In genomic region chr1:200512191-200512590, GRCh38 we compare ENCODE assay signal across 14 cellular contexts.
DNase-seq lines count a peak whose midpoint lies in the region; ATAC-seq lines count a peak whose summit lies in the region.
"Had no signal": no experiment of that assay in that cellular context is flagged by ENCODE, and none has a peak within 500 bp of the region (broad histone marks: within the 10 kb centered on the region; RNA-seq: fewer than 3 reads in every experiment).

No MANE protein-coding gene starts in this region.

- H3K36me3 Mint-ChIP-seq in activated T-helper 17 cell treated with anti-CD3 and anti-CD28 coated beads, Interleukin-2, amount 50 U/mL, for 72 hours (ENCODE audit: low read depth), result no peaks in the 10 kb centered on the region
- H3K36me3 Mint-ChIP-seq: activated naive CD4-positive, alpha-beta T cell treated with anti-CD3 and anti-CD28 coated beads, Interleukin-2, amount 50 U/mL, for 24 hours had no signal

- no peak overlapping the region for H3K27ac Mint-ChIP-seq in activated T-helper 17 cell treated with anti-CD3 and anti-CD28 coated beads, Interleukin-2, amount 50 U/mL, for 72 hours
- H3K27ac Mint-ChIP-seq: activated CD4-positive, alpha-beta T cell treated with anti-CD3 and anti-CD28 coated beads, Interleukin-2, amount 10 ng/mL, durations not matched to agents 24 days and 14 days; activated naive CD4-positive, alpha-beta T cell treated with anti-CD3 and anti-CD28 coated beads, Interleukin-2, amount 50 U/mL, for 24 hours; nephron progenitor cell had no signal

- H3K4me1 Mint-ChIP-seq in activated T-helper 17 cell treated with anti-CD3 and anti-CD28 coated beads, Interleukin-2, amount 50 U/mL, for 72 hours, result no peaks in the 10 kb centered on the region
- H3K4me1 Mint-ChIP-seq: activated naive CD4-positive, alpha-beta T cell treated with anti-CD3 and anti-CD28 coated beads, Interleukin-2, amount 50 U/mL, for 24 hours had no signal

- peaks cover 15% of the 10 kb centered on the region for H3K27me3 Mint-ChIP-seq in activated T-helper 17 cell treated with anti-CD3 and anti-CD28 coated beads, Interleukin-2, amount 50 U/mL, for 72 hours

- peak; percentile 89 for ATAC-seq in activated T-helper 17 cell treated with anti-CD3 and anti-CD28 coated beads, Interleukin-2, amount 50 U/mL, for 72 hours (replicated peaks)
- ATAC-seq in GM21528 (IDR thresholded peaks at IDR 0.05; ENCODE audit: low FRiP score, unreplicated experiment), result no peak
- ATAC-seq in HG02938 (IDR thresholded peaks at IDR 0.05; ENCODE audit: unreplicated experiment), result no peak
- ATAC-seq in HG03520 (IDR thresholded peaks at IDR 0.05; ENCODE audit: unreplicated experiment), result no peak

- H3K9me3 Mint-ChIP-seq in activated T-helper 17 cell treated with anti-CD3 and anti-CD28 coated beads, Interleukin-2, amount 50 U/mL, for 72 hours, result no peaks in the 10 kb centered on the region
- H3K9me3 Mint-ChIP-seq: activated CD4-positive, alpha-beta T cell treated with anti-CD3 and anti-CD28 coated beads, Interleukin-2, amount 10 ng/mL, durations not matched to agents 24 days and 14 days; activated naive CD4-positive, alpha-beta T cell treated with anti-CD3 and anti-CD28 coated beads, Interleukin-2, amount 50 U/mL, for 24 hours; nephron progenitor cell had no signal

- no peak overlapping the region for H3K4me3 Mint-ChIP-seq in activated T-helper 17 cell treated with anti-CD3 and anti-CD28 coated beads, Interleukin-2, amount 50 U/mL, for 72 hours
- H3K4me3 Mint-ChIP-seq: activated CD4-positive, alpha-beta T cell treated with anti-CD3 and anti-CD28 coated beads, Interleukin-2, amount 10 ng/mL, durations not matched to agents 24 days and 14 days; activated naive CD4-positive, alpha-beta T cell treated with anti-CD3 and anti-CD28 coated beads, Interleukin-2, amount 50 U/mL, for 24 hours; nephron progenitor cell had no signal

- DNase-seq in A172 (ENCODE audit: low spot score) (peak; percentile 78), HCEC 1CT (peak; percentile 79), glomerular visceral epithelial cell (ENCODE audit: extremely low spot score) (peak; percentile 65), NCI-H187 (lab: John Stamatoyannopoulos, UW) (no peak)
- DNase-seq: activated CD4-positive, alpha-beta T cell treated with anti-CD3 and anti-CD28 coated beads, Interleukin-2, amount 10 ng/mL, durations not matched to agents 24 days and 14 days; effector memory CD4-positive, alpha-beta T cell; Kasumi-1; NCI-H524 treated with DMSO at 0.1 percent for 48 hours; nephron progenitor cell had no signal

Comparison
In these comparisons a context has a peak if more than half of its experiments do, and no peak if none do; other contexts are left out.
1. DNase-seq: peak in A172 (single experiment), HCEC 1CT (single experiment) and glomerular visceral epithelial cell (single experiment); none in NCI-H187 (0 of 2).